ENCODE assay signal across 1 cellular context in genomic region chr5:32008746-32009145, GRCh38.
TF ChIP-seq lines count a peak whose summit lies in the region.

No MANE protein-coding gene starts in this region.

TF ChIP-seq in GM23338, 12 proteins besides CTCF, POLR2A, EP300 and RAD21 (continued from another document):
- TF ChIP-seq ZNF462 (CRISPR knock-in tag; IDR thresholded peaks at IDR 0.05) = no peak
